Comparison of ENCODE assay signal across 31 cellular contexts in genomic region chr5:26690511-26690910, GRCh38.
"Had no signal": no experiment of that assay in that cellular context is flagged by ENCODE, and none has a peak within 500 bp of the region (broad histone marks: within the 10 kb centered on the region; RNA-seq: fewer than 3 reads in every experiment).

No MANE protein-coding gene starts in this region.

- H3K4me3 Mint-ChIP-seq: activated CD4-positive, alpha-beta T cell treated with anti-CD3 and anti-CD28 coated beads, Interleukin-2, amount 10 ng/mL, durations not matched to agents 24 days and 14 days; activated CD8-positive, alpha-beta T cell treated with anti-CD3 and anti-CD28 coated beads, Interleukin-2, amount 10 ng/mL, durations not matched to agents 7 days and 5 days; activated naive CD4-positive, alpha-beta T cell treated with anti-CD3 and anti-CD28 coated beads, Interleukin-2, amount 50 U/mL, for 24 hours; activated naive CD8-positive, alpha-beta T cell treated with anti-CD3 and anti-CD28 coated beads, Interleukin-2, amount 10 ng/mL, durations not matched to agents 7 days and 5 days; activated T-cell treated with anti-CD3 and anti-CD28 coated beads, Interleukin-2, amount 50 U/mL, for 24 hours had no signal

- H3K36me3 Mint-ChIP-seq: activated naive CD4-positive, alpha-beta T cell treated with anti-CD3 and anti-CD28 coated beads, Interleukin-2, amount 50 U/mL, for 24 hours; activated naive CD8-positive, alpha-beta T cell treated with anti-CD3 and anti-CD28 coated beads, Interleukin-2, amount 10 ng/mL, durations not matched to agents 7 days and 5 days had no signal

- H3K27ac Mint-ChIP-seq: activated CD4-positive, alpha-beta T cell treated with anti-CD3 and anti-CD28 coated beads, Interleukin-2, amount 10 ng/mL, durations not matched to agents 24 days and 14 days; activated CD8-positive, alpha-beta T cell treated with anti-CD3 and anti-CD28 coated beads, Interleukin-2, amount 10 ng/mL, durations not matched to agents 7 days and 5 days; activated naive CD4-positive, alpha-beta T cell treated with anti-CD3 and anti-CD28 coated beads, Interleukin-2, amount 50 U/mL, for 24 hours; activated naive CD8-positive, alpha-beta T cell treated with anti-CD3 and anti-CD28 coated beads, Interleukin-2, amount 10 ng/mL, durations not matched to agents 7 days and 5 days; activated T-cell treated with anti-CD3 and anti-CD28 coated beads, Interleukin-2, amount 50 U/mL, for 24 hours; activated T-helper 2 cell treated with anti-CD3 and anti-CD28 coated beads, Interferon-gamma antibody, Interleukin-2, Interleukin-4, amounts not matched to agents 10 μg/mL and 5 μg/mL and 100 μg/mL, durations not matched to agents 14 hours and 24 hours and 36 hours had no signal

- H3K4me2 ChIP-seq: KMS-11 had no signal

- ATAC-seq: activated CD8-positive, alpha-beta T cell treated with anti-CD3 and anti-CD28 coated beads, Interleukin-2, amount 10 ng/mL, durations not matched to agents 7 days and 5 days; body of pancreas; PC-3 had no signal

- H3K9me3 ChIP-seq: body of pancreas had no signal

- H3K4me3 ChIP-seq: body of pancreas, breast epithelium, Peyer's patch had no signal

- H3K27me3 ChIP-seq: body of pancreas, breast epithelium, Peyer's patch had no signal

- H3K27me3 Mint-ChIP-seq: activated CD4-positive, alpha-beta T cell treated with anti-CD3 and anti-CD28 coated beads, Interleukin-2, amount 10 ng/mL, durations not matched to agents 24 days and 14 days; activated naive CD4-positive, alpha-beta T cell treated with anti-CD3 and anti-CD28 coated beads, Interleukin-2, amount 50 U/mL, for 24 hours; activated naive CD8-positive, alpha-beta T cell treated with anti-CD3 and anti-CD28 coated beads, Interleukin-2, amount 10 ng/mL, durations not matched to agents 7 days and 5 days; activated T-cell treated with anti-CD3 and anti-CD28 coated beads, Interleukin-2, amount 50 U/mL, for 24 hours had no signal

- H3K9me3 Mint-ChIP-seq: activated naive CD4-positive, alpha-beta T cell treated with anti-CD3 and anti-CD28 coated beads, Interleukin-2, amount 50 U/mL, for 24 hours had no signal

- H3K9ac ChIP-seq: KMS-11 had no signal

- H3K4me1 ChIP-seq: body of pancreas, breast epithelium, Peyer's patch had no signal

- H3K36me3 ChIP-seq: breast epithelium, Peyer's patch had no signal

- H3K27ac ChIP-seq: body of pancreas, breast epithelium, KMS-11, Peyer's patch had no signal

- DNase-seq: activated CD4-positive, alpha-beta T cell treated with anti-CD3 and anti-CD28 coated beads, Interleukin-2, amount 10 ng/mL, durations not matched to agents 24 days and 14 days; activated CD4-positive, alpha-beta T cell treated with anti-CD3 and anti-CD28 coated beads, Interleukin-2, amount 50 U/mL, for 48 hours; activated CD8-positive, alpha-beta T cell treated with anti-CD3 and anti-CD28 coated beads, Interleukin-2, amount 10 ng/mL, durations not matched to agents 7 days and 5 days; activated gamma-delta T cell; activated naive CD4-positive, alpha-beta T cell treated with Interleukin-2 at 50 U/mL for 16 hours; activated naive CD8-positive, alpha-beta T cell treated with anti-CD3 and anti-CD28 coated beads, Interleukin-2, amount 10 ng/mL, durations not matched to agents 7 days and 5 days; activated T-cell treated with anti-CD3 and anti-CD28 coated beads, Interleukin-2, amount 50 U/mL, for 24 hours; amygdala; body of pancreas; NCI-H1092 treated with DMSO at 0.1 percent for 48 hours; NCI-H1417; NCI-H146; NCI-H187; NCI-H2029 treated with DMSO at 0.1 percent for 48 hours; NCI-H2107; NCI-H2171; NCI-H510A; NCI-H526 treated with DMSO at 0.1 percent for 48 hours; NK-92 treated with Interleukin-12 subunit alpha and Interleukin-12 subunit beta, amount 100 ng/mL, for 24 hours; PC-3; Peyer's patch; RPMI8226; SIG-M5; SW 1271; T-helper 1 cell; T-helper 2 cell; T1000 had no signal

- H3K4me1 Mint-ChIP-seq: activated CD4-positive, alpha-beta T cell treated with anti-CD3 and anti-CD28 coated beads, Interleukin-2, amount 10 ng/mL, durations not matched to agents 24 days and 14 days; activated naive CD4-positive, alpha-beta T cell treated with anti-CD3 and anti-CD28 coated beads, Interleukin-2, amount 50 U/mL, for 24 hours; activated naive CD8-positive, alpha-beta T cell treated with anti-CD3 and anti-CD28 coated beads, Interleukin-2, amount 10 ng/mL, durations not matched to agents 7 days and 5 days had no signal
